In genomic region chr6:113596477-113596876, GRCh38 we compare ENCODE assay signal across 1 cellular context.
TF ChIP-seq lines count a peak whose summit lies in the region.

No MANE protein-coding gene starts in this region.

TF ChIP-seq in H1, 55 proteins besides CTCF, POLR2A, EP300 and RAD21 (continued from another document):
- TF ChIP-seq NANOG (IDR thresholded peaks at IDR 0.05; ENCODE audit: insufficient read depth, low read depth, low read length, poor library complexity, severe bottlenecking) (no peak), KDM5A (IDR thresholded peaks at IDR 0.05; ENCODE audit: low read length) (no peak), ATF2 (IDR thresholded peaks at IDR 0.05; ENCODE audit: low read length) (no peak), TBP (IDR thresholded peaks at IDR 0.05; ENCODE audit: low read depth, low read length) (no peak), RXRA (IDR thresholded peaks at IDR 0.05; ENCODE audit: insufficient read depth, low read depth, low read length) (no peak), CTBP2 (IDR thresholded peaks at IDR 0.05; ENCODE audit: borderline replicate concordance, insufficient read depth, insufficient read length, low read length) (no peak), YY1 (IDR thresholded peaks at IDR 0.05; ENCODE audit: low read depth, low read length) (no peak), EZH2 (IDR thresholded peaks at IDR 0.05; ENCODE audit: low read depth, low read length, severe bottlenecking) (no peak), GABPA (IDR thresholded peaks at IDR 0.05; ENCODE audit: borderline replicate concordance, insufficient read depth, low read length) (no peak), SUZ12 (IDR thresholded peaks at IDR 0.05; ENCODE audit: low read length) (no peak), KDM4A (IDR thresholded peaks at IDR 0.05; ENCODE audit: low read depth, low read length, severe bottlenecking) (no peak)
